ENCODE assay signal across 13 cellular contexts in genomic region chr12:32877670-32878459, GRCh38. TPM values are rescaled to one million over a fixed set of nuclear protein-coding genes. Genes with fewer than 3 reads are reported as not detected.
DNase-seq lines count a peak whose midpoint lies in the region; ATAC-seq and TF ChIP-seq lines count a peak whose summit lies in the region.
"Had no signal": no experiment of that assay in that cellular context is flagged by ENCODE, and none has a peak within 500 bp of the region (broad histone marks: within the 10 kb centered on the region; RNA-seq: fewer than 3 reads in every experiment).

No MANE protein-coding gene starts in this region.

- intact Hi-C loops in posterior vena cava (cut with DNase I), result no loop called here

- H3K4me3 ChIP-seq in GM12865 (ENCODE audit: low read depth, low read length), result no peak overlapping the region
- H3K4me3 ChIP-seq: tibial nerve had no signal

- ATAC-seq in GM18870 (IDR thresholded peaks at IDR 0.05; ENCODE audit: unreplicated experiment) (no peak), HG02610 (IDR thresholded peaks at IDR 0.05; ENCODE audit: unreplicated experiment) (no peak)

- TF ChIP-seq CTCF in GM12865 (IDR thresholded peaks at IDR 0.05; ENCODE audit: insufficient read depth, low read depth, low read length, missing control alignments) (no peak), GM13977 (IDR thresholded peaks at IDR 0.05; ENCODE audit: extremely low read depth, insufficient read depth, missing control alignments) (no peak)

- in situ Hi-C loops in GM13977 (cut with MboI; ENCODE audit: low pct_unique_long_range_greater_than_20kb, low sequenced_read_pairs, unreplicated experiment), result no loop called here

- DNase-seq in GM12865 (ENCODE audit: low read depth) (peak; percentile 19), NCI-H524 treated with DMSO at 0.1 percent for 48 hours (lab: John Stamatoyannopoulos, UW) (peak; percentile 90), fibroblast of the conjunctiva (ENCODE audit: low read depth) (peak; percentile 27), pons (ENCODE audit: low spot score) (peak; percentile 30), posterior vena cava (ENCODE audit: low spot score) (no peak), GM13977 (ENCODE audit: low spot score) (no peak)
- DNase-seq: GOT3; NCI-H2029; stimulated activated CD4-positive, alpha-beta T cell treated with anti-CD3 and anti-CD28 coated beads, Interleukin-4, amount 100 ng/mL, for 1 hour; SW 1271 had no signal

RNA-seq across cellular contexts. Expression of gene PKP2, which starts 18.7 kb away (rescaled TPM):
- 1 to 10 TPM in 1 of 2 donors, under 1 TPM in 1; 0.38 to 3.6 TPM for total RNA-seq in posterior vena cava

Comparison
In these comparisons a context has a peak if more than half of its experiments do, and no peak if none do; other contexts are left out.
1. DNase-seq: peak in GM12865 (single experiment), NCI-H524 treated with DMSO at 0.1 percent for 48 hours (single experiment), fibroblast of the conjunctiva (single experiment) and pons (single experiment); none in posterior vena cava (single experiment) and GM13977 (single experiment).